ENCODE assay signal across 1 cellular context in the genomic region with DNA sequence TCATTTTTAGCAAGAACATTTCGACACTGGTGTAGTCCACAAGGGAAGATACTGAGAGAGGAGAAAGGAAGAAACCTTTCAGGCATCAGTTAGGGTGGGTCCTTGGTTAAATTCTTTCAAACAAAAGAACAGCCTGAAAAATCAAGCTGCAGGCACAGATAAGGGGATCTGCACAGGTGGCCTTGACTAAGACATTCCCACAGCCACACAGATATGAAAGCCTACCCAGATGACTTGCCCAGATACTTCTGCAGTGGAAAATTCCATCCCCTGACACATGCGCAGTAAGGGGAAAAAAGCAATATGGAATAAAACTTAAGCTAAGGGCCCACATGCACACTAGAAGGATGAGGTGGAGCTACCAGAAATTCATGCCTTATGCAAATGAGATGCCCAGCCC.
TF ChIP-seq lines count a peak whose summit lies in the region.

No MANE protein-coding gene starts in this region.

TF ChIP-seq in K562, 482 proteins besides CTCF, POLR2A, EP300 and RAD21 (continued from another document and continues in another):
- TF ChIP-seq, protein P1, sequence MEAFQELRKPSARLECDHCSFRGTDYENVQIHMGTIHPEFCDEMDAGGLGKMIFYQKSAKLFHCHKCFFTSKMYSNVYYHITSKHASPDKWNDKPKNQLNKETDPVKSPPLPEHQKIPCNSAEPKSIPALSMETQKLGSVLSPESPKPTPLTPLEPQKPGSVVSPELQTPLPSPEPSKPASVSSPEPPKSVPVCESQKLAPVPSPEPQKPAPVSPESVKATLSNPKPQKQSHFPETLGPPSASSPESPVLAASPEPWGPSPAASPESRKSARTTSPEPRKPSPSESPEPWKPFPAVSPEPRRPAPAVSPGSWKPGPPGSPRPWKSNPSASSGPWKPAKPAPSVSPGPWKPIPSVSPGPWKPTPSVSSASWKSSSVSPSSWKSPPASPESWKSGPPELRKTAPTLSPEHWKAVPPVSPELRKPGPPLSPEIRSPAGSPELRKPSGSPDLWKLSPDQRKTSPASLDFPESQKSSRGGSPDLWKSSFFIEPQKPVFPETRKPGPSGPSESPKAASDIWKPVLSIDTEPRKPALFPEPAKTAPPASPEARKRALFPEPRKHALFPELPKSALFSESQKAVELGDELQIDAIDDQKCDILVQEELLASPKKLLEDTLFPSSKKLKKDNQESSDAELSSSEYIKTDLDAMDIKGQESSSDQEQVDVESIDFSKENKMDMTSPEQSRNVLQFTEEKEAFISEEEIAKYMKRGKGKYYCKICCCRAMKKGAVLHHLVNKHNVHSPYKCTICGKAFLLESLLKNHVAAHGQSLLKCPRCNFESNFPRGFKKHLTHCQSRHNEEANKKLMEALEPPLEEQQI (IDR thresholded peaks at IDR 0.05): peak; percentile 98
- peak; percentile 92 for TF ChIP-seq ZNF175 (CRISPR knock-in tag; IDR thresholded peaks at IDR 0.05; ENCODE audit: low read depth)
- no peak for TF ChIP-seq ZNF778 (CRISPR knock-in tag; IDR thresholded peaks at IDR 0.05)
- TF ChIP-seq, protein P2, sequence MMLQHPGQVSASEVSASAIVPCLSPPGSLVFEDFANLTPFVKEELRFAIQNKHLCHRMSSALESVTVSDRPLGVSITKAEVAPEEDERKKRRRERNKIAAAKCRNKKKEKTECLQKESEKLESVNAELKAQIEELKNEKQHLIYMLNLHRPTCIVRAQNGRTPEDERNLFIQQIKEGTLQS (IDR thresholded peaks at IDR 0.05): peak; percentile 39; the same call in 1 of the 2 replicates
- TF ChIP-seq, protein P2 (CRISPR knock-in tag; conservative IDR thresholded peaks at IDR 0.05): no peak
- TF ChIP-seq ZNF583 (CRISPR knock-in tag; IDR thresholded peaks at IDR 0.05): peak; percentile 52; the same call in 1 of the 2 replicates
- TF ChIP-seq NFXL1 (CRISPR knock-in tag; IDR thresholded peaks at IDR 0.05): no peak
- no peak for TF ChIP-seq ZNF717 (CRISPR knock-in tag; IDR thresholded peaks at IDR 0.05)
- peak; percentile 72; the same call in 1 of the 2 replicates for TF ChIP-seq ZNF311 (CRISPR knock-in tag; IDR thresholded peaks at IDR 0.05)
- TF ChIP-seq, protein P3, sequence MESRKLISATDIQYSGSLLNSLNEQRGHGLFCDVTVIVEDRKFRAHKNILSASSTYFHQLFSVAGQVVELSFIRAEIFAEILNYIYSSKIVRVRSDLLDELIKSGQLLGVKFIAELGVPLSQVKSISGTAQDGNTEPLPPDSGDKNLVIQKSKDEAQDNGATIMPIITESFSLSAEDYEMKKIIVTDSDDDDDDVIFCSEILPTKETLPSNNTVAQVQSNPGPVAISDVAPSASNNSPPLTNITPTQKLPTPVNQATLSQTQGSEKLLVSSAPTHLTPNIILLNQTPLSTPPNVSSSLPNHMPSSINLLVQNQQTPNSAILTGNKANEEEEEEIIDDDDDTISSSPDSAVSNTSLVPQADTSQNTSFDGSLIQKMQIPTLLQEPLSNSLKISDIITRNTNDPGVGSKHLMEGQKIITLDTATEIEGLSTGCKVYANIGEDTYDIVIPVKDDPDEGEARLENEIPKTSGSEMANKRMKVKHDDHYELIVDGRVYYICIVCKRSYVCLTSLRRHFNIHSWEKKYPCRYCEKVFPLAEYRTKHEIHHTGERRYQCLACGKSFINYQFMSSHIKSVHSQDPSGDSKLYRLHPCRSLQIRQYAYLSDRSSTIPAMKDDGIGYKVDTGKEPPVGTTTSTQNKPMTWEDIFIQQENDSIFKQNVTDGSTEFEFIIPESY (CRISPR knock-in tag; IDR thresholded peaks at IDR 0.05): 0 out of 2 replicates have a peak, but pooled peaks have one; percentile 35
- no peak for TF ChIP-seq ZNF3 (CRISPR knock-in tag; IDR thresholded peaks at IDR 0.05)
- TF ChIP-seq CBX1 (IDR thresholded peaks at IDR 0.05; ENCODE audit: low read depth): no peak
- TF ChIP-seq GTF2F1 (IDR thresholded peaks at IDR 0.05; ENCODE audit: low read depth, low read length): no peak
- TF ChIP-seq KAT8 (IDR thresholded peaks at IDR 0.05; ENCODE audit: low read depth): no peak
- TF ChIP-seq, protein P4, sequence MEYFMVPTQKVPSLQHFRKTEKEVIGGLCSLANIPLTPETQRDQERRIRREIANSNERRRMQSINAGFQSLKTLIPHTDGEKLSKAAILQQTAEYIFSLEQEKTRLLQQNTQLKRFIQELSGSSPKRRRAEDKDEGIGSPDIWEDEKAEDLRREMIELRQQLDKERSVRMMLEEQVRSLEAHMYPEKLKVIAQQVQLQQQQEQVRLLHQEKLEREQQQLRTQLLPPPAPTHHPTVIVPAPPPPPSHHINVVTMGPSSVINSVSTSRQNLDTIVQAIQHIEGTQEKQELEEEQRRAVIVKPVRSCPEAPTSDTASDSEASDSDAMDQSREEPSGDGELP (CRISPR knock-in tag; IDR thresholded peaks at IDR 0.05; ENCODE audit: borderline replicate concordance): peak; percentile 44; the same call in 1 of the 2 replicates
- TF ChIP-seq ZNF184 (CRISPR knock-in tag; IDR thresholded peaks at IDR 0.05): no peak
- 0 out of 2 replicates have a peak, but pooled peaks have one; percentile 31 for TF ChIP-seq ZKSCAN1 (IDR thresholded peaks at IDR 0.05; ENCODE audit: low read depth, low read length)
- no peak for TF ChIP-seq ELF1 (tag; IDR thresholded peaks at IDR 0.05)
- peak; percentile 58; the same call in 1 of the 2 replicates for TF ChIP-seq BCOR (IDR thresholded peaks at IDR 0.05)
- TF ChIP-seq TBL1XR1 (IDR thresholded peaks at IDR 0.05; ENCODE audit: low read length in 2 of 2): peak; percentile 59 to 79; a peak in 2 of 4 replicates
- peak; percentile 53; the same call in 1 of the 2 replicates for TF ChIP-seq L3MBTL2 (IDR thresholded peaks at IDR 0.05)
- TF ChIP-seq, protein P5, sequence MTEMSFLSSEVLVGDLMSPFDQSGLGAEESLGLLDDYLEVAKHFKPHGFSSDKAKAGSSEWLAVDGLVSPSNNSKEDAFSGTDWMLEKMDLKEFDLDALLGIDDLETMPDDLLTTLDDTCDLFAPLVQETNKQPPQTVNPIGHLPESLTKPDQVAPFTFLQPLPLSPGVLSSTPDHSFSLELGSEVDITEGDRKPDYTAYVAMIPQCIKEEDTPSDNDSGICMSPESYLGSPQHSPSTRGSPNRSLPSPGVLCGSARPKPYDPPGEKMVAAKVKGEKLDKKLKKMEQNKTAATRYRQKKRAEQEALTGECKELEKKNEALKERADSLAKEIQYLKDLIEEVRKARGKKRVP (CRISPR knock-in tag; IDR thresholded peaks at IDR 0.05): 0 out of 2 replicates have a peak, but pooled peaks have one; percentile 51
- peak in 1 of 2 experiments; percentile 72; a peak in 3 of 4 replicates for TF ChIP-seq HDAC1 (IDR thresholded peaks at IDR 0.05)
- TF ChIP-seq ZNF24 (IDR thresholded peaks at IDR 0.05): peak; percentile 23; the same call in 1 of the 2 replicates
- peak; percentile 84 to 95; a peak in 3 of 4 replicates for TF ChIP-seq TEAD1 (CRISPR knock-in tag; IDR thresholded peaks at IDR 0.05)
- no peak for TF ChIP-seq ZNF224 (CRISPR knock-in tag; IDR thresholded peaks at IDR 0.05)
- peak; percentile 99 for TF ChIP-seq TEAD4 (IDR thresholded peaks at IDR 0.05; ENCODE audit: low read length)
- TF ChIP-seq TEAD4 (CRISPR knock-in tag; IDR thresholded peaks at IDR 0.05; ENCODE audit: borderline replicate concordance): no peak
- no peak for TF ChIP-seq PTTG1 (tag; IDR thresholded peaks at IDR 0.05; ENCODE audit: low read depth)
- peak; percentile 100 for TF ChIP-seq SOX6 (IDR thresholded peaks at IDR 0.05)
- TF ChIP-seq NFE2 (IDR thresholded peaks at IDR 0.05; ENCODE audit: low read depth): peak; percentile 81
- TF ChIP-seq ZKSCAN8 (CRISPR knock-in tag; IDR thresholded peaks at IDR 0.05): 0 out of 2 replicates have a peak, but pooled peaks have one; percentile 37
- TF ChIP-seq GATA2 (CRISPR knock-in tag; IDR thresholded peaks at IDR 0.05): peak; percentile 96
- TF ChIP-seq MYC (IDR thresholded peaks at IDR 0.05; ENCODE audit: low read depth, low read length): peak; percentile 49; the same call in 1 of the 2 replicates
- TF ChIP-seq MYC (CRISPR knock-in tag; IDR thresholded peaks at IDR 0.05; ENCODE audit: borderline replicate concordance, low read depth): no peak
- TF ChIP-seq, protein P6, sequence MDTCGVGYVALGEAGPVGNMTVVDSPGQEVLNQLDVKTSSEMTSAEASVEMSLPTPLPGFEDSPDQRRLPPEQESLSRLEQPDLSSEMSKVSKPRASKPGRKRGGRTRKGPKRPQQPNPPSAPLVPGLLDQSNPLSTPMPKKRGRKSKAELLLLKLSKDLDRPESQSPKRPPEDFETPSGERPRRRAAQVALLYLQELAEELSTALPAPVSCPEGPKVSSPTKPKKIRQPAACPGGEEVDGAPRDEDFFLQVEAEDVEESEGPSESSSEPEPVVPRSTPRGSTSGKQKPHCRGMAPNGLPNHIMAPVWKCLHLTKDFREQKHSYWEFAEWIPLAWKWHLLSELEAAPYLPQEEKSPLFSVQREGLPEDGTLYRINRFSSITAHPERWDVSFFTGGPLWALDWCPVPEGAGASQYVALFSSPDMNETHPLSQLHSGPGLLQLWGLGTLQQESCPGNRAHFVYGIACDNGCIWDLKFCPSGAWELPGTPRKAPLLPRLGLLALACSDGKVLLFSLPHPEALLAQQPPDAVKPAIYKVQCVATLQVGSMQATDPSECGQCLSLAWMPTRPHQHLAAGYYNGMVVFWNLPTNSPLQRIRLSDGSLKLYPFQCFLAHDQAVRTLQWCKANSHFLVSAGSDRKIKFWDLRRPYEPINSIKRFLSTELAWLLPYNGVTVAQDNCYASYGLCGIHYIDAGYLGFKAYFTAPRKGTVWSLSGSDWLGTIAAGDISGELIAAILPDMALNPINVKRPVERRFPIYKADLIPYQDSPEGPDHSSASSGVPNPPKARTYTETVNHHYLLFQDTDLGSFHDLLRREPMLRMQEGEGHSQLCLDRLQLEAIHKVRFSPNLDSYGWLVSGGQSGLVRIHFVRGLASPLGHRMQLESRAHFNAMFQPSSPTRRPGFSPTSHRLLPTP (IDR thresholded peaks at IDR 0.05; ENCODE audit: borderline replicate concordance, extremely low read depth, insufficient read length): no peak
- TF ChIP-seq PML (IDR thresholded peaks at IDR 0.05; ENCODE audit: low read length): peak; percentile 98
- TF ChIP-seq OTX1 (CRISPR knock-in tag; IDR thresholded peaks at IDR 0.05): peak; percentile 75; the same call in 1 of the 2 replicates
- peak; percentile 97 for TF ChIP-seq TRIM24 (IDR thresholded peaks at IDR 0.05)
- TF ChIP-seq ZZZ3 (IDR thresholded peaks at IDR 0.05): 0 out of 2 replicates have a peak, but pooled peaks have one; percentile 31
- peak; percentile 75; the same call in 1 of the 2 replicates for TF ChIP-seq TARDBP (IDR thresholded peaks at IDR 0.05)
- TF ChIP-seq STAT5A (IDR thresholded peaks at IDR 0.05; ENCODE audit: borderline replicate concordance, low read length): peak; percentile 93
- no peak for TF ChIP-seq MEF2A (IDR thresholded peaks at IDR 0.05; ENCODE audit: control insufficient read depth, low read depth, low read length)
- TF ChIP-seq, protein P7, sequence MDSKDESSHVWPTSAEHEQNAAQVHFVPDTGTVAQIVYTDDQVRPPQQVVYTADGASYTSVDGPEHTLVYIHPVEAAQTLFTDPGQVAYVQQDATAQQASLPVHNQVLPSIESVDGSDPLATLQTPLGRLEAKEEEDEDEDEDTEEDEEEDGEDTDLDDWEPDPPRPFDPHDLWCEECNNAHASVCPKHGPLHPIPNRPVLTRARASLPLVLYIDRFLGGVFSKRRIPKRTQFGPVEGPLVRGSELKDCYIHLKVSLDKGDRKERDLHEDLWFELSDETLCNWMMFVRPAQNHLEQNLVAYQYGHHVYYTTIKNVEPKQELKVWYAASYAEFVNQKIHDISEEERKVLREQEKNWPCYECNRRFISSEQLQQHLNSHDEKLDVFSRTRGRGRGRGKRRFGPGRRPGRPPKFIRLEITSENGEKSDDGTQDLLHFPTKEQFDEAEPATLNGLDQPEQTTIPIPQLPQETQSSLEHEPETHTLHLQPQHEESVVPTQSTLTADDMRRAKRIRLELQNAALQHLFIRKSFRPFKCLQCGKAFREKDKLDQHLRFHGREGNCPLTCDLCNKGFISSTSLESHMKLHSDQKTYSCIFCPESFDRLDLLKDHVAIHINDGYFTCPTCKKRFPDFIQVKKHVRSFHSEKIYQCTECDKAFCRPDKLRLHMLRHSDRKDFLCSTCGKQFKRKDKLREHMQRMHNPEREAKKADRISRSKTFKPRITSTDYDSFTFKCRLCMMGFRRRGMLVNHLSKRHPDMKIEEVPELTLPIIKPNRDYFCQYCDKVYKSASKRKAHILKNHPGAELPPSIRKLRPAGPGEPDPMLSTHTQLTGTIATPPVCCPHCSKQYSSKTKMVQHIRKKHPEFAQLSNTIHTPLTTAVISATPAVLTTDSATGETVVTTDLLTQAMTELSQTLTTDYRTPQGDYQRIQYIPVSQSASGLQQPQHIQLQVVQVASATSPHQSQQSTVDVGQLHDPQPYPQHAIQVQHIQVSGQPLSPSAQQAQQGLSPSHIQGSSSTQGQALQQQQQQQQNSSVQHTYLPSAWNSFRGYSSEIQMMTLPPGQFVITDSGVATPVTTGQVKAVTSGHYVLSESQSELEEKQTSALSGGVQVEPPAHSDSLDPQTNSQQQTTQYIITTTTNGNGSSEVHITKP (IDR thresholded peaks at IDR 0.05; ENCODE audit: partially characterized antibody): peak; percentile 97
- TF ChIP-seq, protein P8, sequence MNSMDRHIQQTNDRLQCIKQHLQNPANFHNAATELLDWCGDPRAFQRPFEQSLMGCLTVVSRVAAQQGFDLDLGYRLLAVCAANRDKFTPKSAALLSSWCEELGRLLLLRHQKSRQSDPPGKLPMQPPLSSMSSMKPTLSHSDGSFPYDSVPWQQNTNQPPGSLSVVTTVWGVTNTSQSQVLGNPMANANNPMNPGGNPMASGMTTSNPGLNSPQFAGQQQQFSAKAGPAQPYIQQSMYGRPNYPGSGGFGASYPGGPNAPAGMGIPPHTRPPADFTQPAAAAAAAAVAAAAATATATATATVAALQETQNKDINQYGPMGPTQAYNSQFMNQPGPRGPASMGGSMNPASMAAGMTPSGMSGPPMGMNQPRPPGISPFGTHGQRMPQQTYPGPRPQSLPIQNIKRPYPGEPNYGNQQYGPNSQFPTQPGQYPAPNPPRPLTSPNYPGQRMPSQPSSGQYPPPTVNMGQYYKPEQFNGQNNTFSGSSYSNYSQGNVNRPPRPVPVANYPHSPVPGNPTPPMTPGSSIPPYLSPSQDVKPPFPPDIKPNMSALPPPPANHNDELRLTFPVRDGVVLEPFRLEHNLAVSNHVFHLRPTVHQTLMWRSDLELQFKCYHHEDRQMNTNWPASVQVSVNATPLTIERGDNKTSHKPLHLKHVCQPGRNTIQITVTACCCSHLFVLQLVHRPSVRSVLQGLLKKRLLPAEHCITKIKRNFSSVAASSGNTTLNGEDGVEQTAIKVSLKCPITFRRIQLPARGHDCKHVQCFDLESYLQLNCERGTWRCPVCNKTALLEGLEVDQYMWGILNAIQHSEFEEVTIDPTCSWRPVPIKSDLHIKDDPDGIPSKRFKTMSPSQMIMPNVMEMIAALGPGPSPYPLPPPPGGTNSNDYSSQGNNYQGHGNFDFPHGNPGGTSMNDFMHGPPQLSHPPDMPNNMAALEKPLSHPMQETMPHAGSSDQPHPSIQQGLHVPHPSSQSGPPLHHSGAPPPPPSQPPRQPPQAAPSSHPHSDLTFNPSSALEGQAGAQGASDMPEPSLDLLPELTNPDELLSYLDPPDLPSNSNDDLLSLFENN (IDR thresholded peaks at IDR 0.05; ENCODE audit: low read depth in 2 of 2, low read length in 2 of 2): peak in 1 of 2 experiments; percentile 90; a peak in 2 of 4 replicates
- TF ChIP-seq HNRNPL (IDR thresholded peaks at IDR 0.05; ENCODE audit: low read depth, low read length): no peak
- 0 out of 2 replicates have a peak, but pooled peaks have one; percentile 21 for TF ChIP-seq MEF2D (tag; conservative IDR thresholded peaks at IDR 0.05; ENCODE audit: low read depth)
